ENCODE assay signal across 13 cellular contexts in the genomic region with DNA sequence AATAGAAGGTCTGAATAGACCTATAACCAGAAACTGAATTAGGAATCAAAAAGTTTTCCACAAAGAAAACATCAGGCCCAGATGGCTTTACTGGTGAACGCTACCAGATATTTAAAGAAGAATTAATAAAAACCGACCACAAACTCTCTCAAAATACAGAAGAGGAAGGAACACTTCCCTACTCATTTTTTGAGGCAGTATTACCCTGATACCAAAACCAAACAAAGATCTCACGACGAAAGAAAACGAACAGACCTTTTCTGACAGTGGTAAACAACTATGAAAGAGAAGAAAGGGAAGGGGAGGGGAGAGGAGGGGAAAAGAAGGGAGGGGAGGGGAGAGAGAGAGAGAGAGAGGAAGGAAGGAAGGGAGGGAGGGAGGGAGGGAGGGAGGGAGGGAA. TPM values are rescaled to one million over a fixed set of nuclear protein-coding genes. Genes with fewer than 3 reads are reported as not detected.
DNase-seq lines count a peak whose midpoint lies in the region; ATAC-seq and TF ChIP-seq lines count a peak whose summit lies in the region.
"Had no signal": no experiment of that assay in that cellular context is flagged by ENCODE, and none has a peak within 500 bp of the region (broad histone marks: within the 10 kb centered on the region; RNA-seq: fewer than 3 reads in every experiment).

No MANE protein-coding gene starts in this region.

- in situ Hi-C loops in mammary epithelial cell (cut with MboI; ENCODE audit: low sequenced_read_pairs in 2 of 2): no loop called here

- WGBS in mammary epithelial cell (ENCODE audit: low coverage, missing lambda C conversion rate): 94% methylated on average over 5 of the region's 5 CpGs
- WGBS in upper lobe of left lung, 2 donors: 28 to 45% methylated on average over 5 of the region's 5 CpGs

- no peak overlapping the region for H3K9ac ChIP-seq in mammary epithelial cell (ENCODE audit: insufficient read depth, low read length)
- H3K9ac ChIP-seq: parathyroid adenoma had no signal

- H3K27me3 Mint-ChIP-seq in MCF 10A (ENCODE audit: insufficient read depth, unreplicated experiment): no peaks in the 10 kb centered on the region
- H3K27me3 Mint-ChIP-seq in activated T-helper 1 cell treated with anti-CD3 and anti-CD28 coated beads, Interleukin-12 subunit alpha, Interleukin-12 subunit beta, Interleukin-2, Interleukin-4 antibody, amounts not matched to agents 30 ng/mL and 10 ng/mL and 1 ng/mL, durations not matched to agents 14 hours and 24 hours and 36 hours (ENCODE audit: insufficient read depth): peaks cover 2% of the 10 kb centered on the region

- no peak for TF ChIP-seq EP300 in upper lobe of left lung (IDR thresholded peaks at IDR 0.05)

- H4K20me1 ChIP-seq in mammary epithelial cell (ENCODE audit: insufficient read depth, low read length): peaks cover 3% of the 10 kb centered on the region

- CTCF ChIA-PET in MCF 10A (lab: Yijun Ruan, JAX): no interaction called here
- CTCF ChIA-PET in mammary epithelial cell (lab: Charles Lee; ENCODE audit: low non-redundant PET): no interaction called here

- H3K79me2 ChIP-seq in mammary epithelial cell (ENCODE audit: insufficient read depth, low read length): peaks cover 96% of the 10 kb centered on the region

- TF ChIP-seq POLR2A in upper lobe of left lung (IDR thresholded peaks at IDR 0.05): no peak

- no peak for TF ChIP-seq CTCF in MCF 10A (IDR thresholded peaks at IDR 0.05; ENCODE audit: unreplicated experiment)
- TF ChIP-seq CTCF in mammary epithelial cell (conservative IDR thresholded peaks at IDR 0.05 in 1 of 2, IDR thresholded peaks at IDR 0.05 in 1 of 2; ENCODE audit: extremely low read depth in 1 of 2, insufficient read depth in 1 of 2, low read depth in 1 of 2, low read length in 2 of 2): no peak
- TF ChIP-seq CTCF in upper lobe of left lung (IDR thresholded peaks at IDR 0.05): no peak

- H3K9me3 Mint-ChIP-seq in MCF 10A (ENCODE audit: unreplicated experiment): no peaks in the 10 kb centered on the region
- no peaks in the 10 kb centered on the region for H3K9me3 Mint-ChIP-seq in activated T-helper 1 cell treated with anti-CD3 and anti-CD28 coated beads, Interleukin-12 subunit alpha, Interleukin-12 subunit beta, Interleukin-2, Interleukin-4 antibody, amounts not matched to agents 30 ng/mL and 10 ng/mL and 1 ng/mL, durations not matched to agents 14 hours and 24 hours and 36 hours

- POLR2A ChIA-PET in MCF 10A (lab: Yijun Ruan, JAX): interaction anchor here (0.7 to 6.0 kb wide), 4 partner anchors 10 to 40 kb away, joined by 3 to 67 read pairs (median 6); no protein-coding TSS in a partner anchor

- H3K4me3 ChIP-seq in mammary epithelial cell (replicated peaks in 1 of 3; ENCODE audit: insufficient read depth in 1 of 3, low read depth in 2 of 3, low read length in 3 of 3) (no peak overlapping the region), upper lobe of left lung (no peak overlapping the region)

- intact Hi-C loops in MCF 10A (cut with micrococcal nuclease) (no loop called here), mammary epithelial cell (cut with micrococcal nuclease) (no loop called here)
- intact Hi-C loops in activated T-helper 1 cell treated with anti-CD3 and anti-CD28 coated beads, Interleukin-12 subunit alpha, Interleukin-12 subunit beta, Interleukin-2, Interleukin-4 antibody, amounts not matched to agents 30 ng/mL and 10 ng/mL and 1 ng/mL, durations not matched to agents 14 hours and 24 hours and 36 hours (cut with micrococcal nuclease): loop anchor here (2.0 kb wide), 1 partner anchor 15 kb away; no protein-coding TSS in a partner anchor

- no peaks in the 10 kb centered on the region for H3K9me3 ChIP-seq in mammary epithelial cell (replicated peaks; ENCODE audit: insufficient read depth, low read length)
- H3K9me3 ChIP-seq in upper lobe of left lung: no peaks in the 10 kb centered on the region

- ATAC-seq in HG03354 (IDR thresholded peaks at IDR 0.05; ENCODE audit: poor library complexity, severe bottlenecking, unreplicated experiment) (peak; percentile 53), upper lobe of left lung (ENCODE audit: low FRiP score in 2 of 2) (no peak), HG02571 (IDR thresholded peaks at IDR 0.05; ENCODE audit: unreplicated experiment) (no peak)

- H3K27ac Mint-ChIP-seq in MCF 10A (ENCODE audit: low read depth, unreplicated experiment): peak overlapping the region; percentile 42
- H3K27ac Mint-ChIP-seq in activated T-helper 1 cell treated with anti-CD3 and anti-CD28 coated beads, Interleukin-12 subunit alpha, Interleukin-12 subunit beta, Interleukin-2, Interleukin-4 antibody, amounts not matched to agents 30 ng/mL and 10 ng/mL and 1 ng/mL, durations not matched to agents 14 hours and 24 hours and 36 hours: peak overlapping the region; percentile 67

- H3K4me1 ChIP-seq in mammary epithelial cell (ENCODE audit: insufficient read depth, low read length) (peaks cover 56% of the 10 kb centered on the region), upper lobe of left lung (peaks cover 81 to 93% (median 83%) of the 10 kb centered on the region in 4 donors)

- dilution Hi-C loops in mammary epithelial cell (cut with HindIII; ENCODE audit: low sequenced_read_pairs): no loop called here

- no peak overlapping the region for H3K4me3 Mint-ChIP-seq in MCF 10A (ENCODE audit: unreplicated experiment)
- peak overlapping the region; percentile 23 for H3K4me3 Mint-ChIP-seq in activated T-helper 1 cell treated with anti-CD3 and anti-CD28 coated beads, Interleukin-12 subunit alpha, Interleukin-12 subunit beta, Interleukin-2, Interleukin-4 antibody, amounts not matched to agents 30 ng/mL and 10 ng/mL and 1 ng/mL, durations not matched to agents 14 hours and 24 hours and 36 hours

- BruUV-seq in MCF 10A (replicated peaks; lab: Mats Ljungman, UMichigan) (no TSS peak), mammary epithelial cell (replicated peaks; lab: Mats Ljungman, UMichigan) (no TSS peak)

- H2AFZ ChIP-seq in mammary epithelial cell (ENCODE audit: low read depth, low read length): no peak overlapping the region
- H2AFZ ChIP-seq: parathyroid adenoma had no signal

- no peak for DNase-seq in MCF 10A (ENCODE audit: unreplicated experiment)
- no peak for DNase-seq in mammary epithelial cell
- DNase-seq in activated T-helper 1 cell treated with anti-CD3 and anti-CD28 coated beads, Interleukin-12 subunit alpha, Interleukin-12 subunit beta, Interleukin-2, Interleukin-4 antibody, amounts not matched to agents 30 ng/mL and 10 ng/mL and 1 ng/mL, durations not matched to agents 14 hours and 24 hours and 36 hours (ENCODE audit: low spot score): no peak
- DNase-seq in upper lobe of left lung: no peak
- DNase-seq in OCI-M1 (lab: John Stamatoyannopoulos, UW): no peak
- no peak for DNase-seq in COR-L47 (lab: John Stamatoyannopoulos, UW)
- DNase-seq: activated CD4-positive, alpha-beta T cell treated with anti-CD3 and anti-CD28 coated beads for 1 hour; central memory CD4-positive, alpha-beta T cell; NCI-H82 had no signal

- H3K27me3 ChIP-seq in mammary epithelial cell (ENCODE audit: insufficient read depth, low read length) (no peaks in the 10 kb centered on the region), upper lobe of left lung (no peaks in the 10 kb centered on the region)

- peaks cover 73% of the 10 kb centered on the region for H3K4me1 Mint-ChIP-seq in MCF 10A (ENCODE audit: insufficient read depth, unreplicated experiment)
- H3K4me1 Mint-ChIP-seq in activated T-helper 1 cell treated with anti-CD3 and anti-CD28 coated beads, Interleukin-12 subunit alpha, Interleukin-12 subunit beta, Interleukin-2, Interleukin-4 antibody, amounts not matched to agents 30 ng/mL and 10 ng/mL and 1 ng/mL, durations not matched to agents 14 hours and 24 hours and 36 hours (ENCODE audit: low read depth): peaks cover 73% of the 10 kb centered on the region

- peaks cover 31% of the 10 kb centered on the region for H3K36me3 Mint-ChIP-seq in MCF 10A (ENCODE audit: insufficient read depth, unreplicated experiment)
- peaks cover 17% of the 10 kb centered on the region for H3K36me3 Mint-ChIP-seq in activated T-helper 1 cell treated with anti-CD3 and anti-CD28 coated beads, Interleukin-12 subunit alpha, Interleukin-12 subunit beta, Interleukin-2, Interleukin-4 antibody, amounts not matched to agents 30 ng/mL and 10 ng/mL and 1 ng/mL, durations not matched to agents 14 hours and 24 hours and 36 hours (ENCODE audit: low read depth)

- no peak overlapping the region for H3K4me2 ChIP-seq in mammary epithelial cell (ENCODE audit: insufficient read depth, low read depth, low read length)

- H3K36me3 ChIP-seq in mammary epithelial cell (ENCODE audit: insufficient read depth, low read length): no peaks in the 10 kb centered on the region
- no peaks in the 10 kb centered on the region for H3K36me3 ChIP-seq in upper lobe of left lung

- no peak overlapping the region for H3K27ac ChIP-seq in mammary epithelial cell (ENCODE audit: insufficient read depth, low read depth, low read length)
- H3K27ac ChIP-seq in upper lobe of left lung: peak overlapping the region; percentile 28 to 99 (median 64)
- H3K27ac ChIP-seq: C4-2B had no signal

RNA-seq across cellular contexts. Expression of gene B4GALT1, which starts 13.5 kb away (rescaled TPM):
- total RNA-seq in MCF 10A (2022) (155 and 184 TPM in 2 replicates), mammary epithelial cell (100 to 1,000 TPM in 1 of 2 donors, 10 to 100 TPM in 1; 82.2 to 135 TPM), upper lobe of left lung (10 to 100 TPM; 26.2 to 83.3 (median 70.8) TPM)
- polyA plus RNA-seq in mammary epithelial cell: 69.9 TPM
- polyA minus RNA-seq in mammary epithelial cell: 212 TPM
- 64.4 and 66.5 TPM in 2 replicates for total RNA-seq in activated T-helper 1 cell treated with anti-CD3 and anti-CD28 coated beads, Interleukin-12 subunit alpha, Interleukin-12 subunit beta, Interleukin-2, Interleukin-4 antibody, amounts not matched to agents 30 ng/mL and 10 ng/mL and 1 ng/mL, durations not matched to agents 14 hours and 24 hours and 36 hours
